ENCODE assay signal across 19 cellular contexts in genomic region chr3:16809482-16809881, GRCh38.
DNase-seq lines count a peak whose midpoint lies in the region; ATAC-seq and TF ChIP-seq lines count a peak whose summit lies in the region.
"Had no signal": no experiment of that assay in that cellular context is flagged by ENCODE, and none has a peak within 500 bp of the region (broad histone marks: within the 10 kb centered on the region; RNA-seq: fewer than 3 reads in every experiment).

No MANE protein-coding gene starts in this region.

- no peaks in the 10 kb centered on the region for H3K9me3 Mint-ChIP-seq in activated naive CD4-positive, alpha-beta T cell treated with anti-CD3 and anti-CD28 coated beads for 36 hours
- H3K9me3 Mint-ChIP-seq: CD8-positive, alpha-beta T cell had no signal

- DNase-seq in left ventricle myocardium inferior (no peak), heart right ventricle (no peak), mesendoderm (no peak), T-helper 9 cell (no peak)
- no peak for DNase-seq in activated naive CD4-positive, alpha-beta T cell treated with anti-CD3 and anti-CD28 coated beads for 36 hours
- DNase-seq in activated CD4-positive, alpha-beta T cell treated with anti-CD3 and anti-CD28 coated beads, Interleukin-2, amount 50 U/mL, for 48 hours, result no peak
- DNase-seq: Caco-2; CD4-positive, CD25-positive, alpha-beta regulatory T cell; CD8-positive, alpha-beta T cell; DMS153; DND-41; GOT3; H7; HCEC 1CT had no signal

- no peaks in the 10 kb centered on the region for H3K79me2 ChIP-seq in mesendoderm (ENCODE audit: control insufficient read depth, insufficient read depth, low read length)

- no peak overlapping the region for H3K4me2 ChIP-seq in mesendoderm (ENCODE audit: low read length)
- H3K4me2 ChIP-seq: BLaER1 had no signal

- H3K4ac ChIP-seq in mesendoderm (ENCODE audit: low read depth, low read length), result peak overlapping the region; percentile 49

- H3K56ac ChIP-seq in mesendoderm (ENCODE audit: low read length), result no peak overlapping the region

- H3K9me3 ChIP-seq in left ventricle myocardium inferior (replicated peaks), result no peaks in the 10 kb centered on the region
- no peaks in the 10 kb centered on the region for H3K9me3 ChIP-seq in heart right ventricle
- H3K9me3 ChIP-seq in subcutaneous abdominal adipose tissue (ENCODE audit: control insufficient read depth in 5 of 5, low read length in 5 of 5), result no peaks in the 10 kb centered on the region
- H3K9me3 ChIP-seq: BLaER1, Caco-2 had no signal

- H3K4me1 Mint-ChIP-seq in activated naive CD4-positive, alpha-beta T cell treated with anti-CD3 and anti-CD28 coated beads for 36 hours (ENCODE audit: low read depth), result peaks cover 20% of the 10 kb centered on the region
- H3K4me1 Mint-ChIP-seq: B cell had no signal

- H4K5ac ChIP-seq in mesendoderm (ENCODE audit: low read length), result no peak overlapping the region

- H3K4me1 ChIP-seq in left ventricle myocardium inferior (peaks cover 27% of the 10 kb centered on the region), heart right ventricle (peaks cover 0 to 23% (median 8%) of the 10 kb centered on the region in 9 donors), mesendoderm (ENCODE audit: control insufficient read depth, low read depth, low read length) (no peaks in the 10 kb centered on the region), subcutaneous abdominal adipose tissue (ENCODE audit: control insufficient read depth in 5 of 5, insufficient read depth in 5 of 5, low read length in 5 of 5) (peaks cover 0 to 27% (median 25%) of the 10 kb centered on the region in 5 donors)
- H3K4me1 ChIP-seq: Caco-2 had no signal

- H3K36me3 Mint-ChIP-seq in activated naive CD4-positive, alpha-beta T cell treated with anti-CD3 and anti-CD28 coated beads for 36 hours (ENCODE audit: low read depth), result no peaks in the 10 kb centered on the region
- H3K36me3 Mint-ChIP-seq: CD4-positive, CD25-positive, alpha-beta regulatory T cell; CD8-positive, alpha-beta T cell had no signal

- TF ChIP-seq CTCF in left ventricle myocardium inferior (IDR thresholded peaks at IDR 0.05; ENCODE audit: borderline replicate concordance), result no peak
- TF ChIP-seq CTCF in heart right ventricle (IDR thresholded peaks at IDR 0.05), result no peak

- no peak overlapping the region for H3K23ac ChIP-seq in mesendoderm (ENCODE audit: low read length)

- H2AK5ac ChIP-seq in mesendoderm (ENCODE audit: low read length), result no peak overlapping the region

- ATAC-seq in heart right ventricle, result no peak
- ATAC-seq: CD8-positive, alpha-beta T cell had no signal

- peak overlapping the region; percentile 32 for H3K27ac ChIP-seq in left ventricle myocardium inferior (replicated peaks)
- H3K27ac ChIP-seq in heart right ventricle, result no peak overlapping the region
- no peak overlapping the region for H3K27ac ChIP-seq in mesendoderm (ENCODE audit: low read depth, low read length)
- H3K27ac ChIP-seq in subcutaneous abdominal adipose tissue (ENCODE audit: low read depth, low read length), result peak overlapping the region; percentile 27
- H3K27ac ChIP-seq: 22Rv1, BLaER1, C4-2B had no signal

- no peaks in the 10 kb centered on the region for H3K27me3 Mint-ChIP-seq in activated naive CD4-positive, alpha-beta T cell treated with anti-CD3 and anti-CD28 coated beads for 36 hours (ENCODE audit: low read depth)
- H3K27me3 Mint-ChIP-seq: B cell had no signal

- H2BK15ac ChIP-seq in mesendoderm (replicated peaks; ENCODE audit: low read depth), result peak overlapping the region; percentile 39

- H3K18ac ChIP-seq in mesendoderm (ENCODE audit: low read length), result no peak overlapping the region

- no peak overlapping the region for H2BK5ac ChIP-seq in mesendoderm (ENCODE audit: low read length)

- intact Hi-C loops in left ventricle myocardium inferior (cut with micrococcal nuclease) (no loop called here), heart right ventricle (cut with DNase I) (no loop called here)
- intact Hi-C loops in activated naive CD4-positive, alpha-beta T cell treated with anti-CD3 and anti-CD28 coated beads for 36 hours (cut with micrococcal nuclease), result loop anchor here (2.0 kb wide), 1 partner anchor 423 kb away; no protein-coding TSS in a partner anchor

- no peak overlapping the region for H2BK120ac ChIP-seq in mesendoderm (ENCODE audit: low read depth, low read length)

- no peak overlapping the region for H3K27ac Mint-ChIP-seq in activated naive CD4-positive, alpha-beta T cell treated with anti-CD3 and anti-CD28 coated beads for 36 hours
- H3K27ac Mint-ChIP-seq: B cell; CD4-positive, CD25-positive, alpha-beta regulatory T cell; CD8-positive, alpha-beta T cell had no signal

- no peaks in the 10 kb centered on the region for H3K79me1 ChIP-seq in mesendoderm (ENCODE audit: low read length)

- H3K9ac ChIP-seq in mesendoderm (ENCODE audit: low read length) (no peak overlapping the region), subcutaneous abdominal adipose tissue (ENCODE audit: low read length in 5 of 5) (no peak overlapping the region)
- H3K9ac ChIP-seq: BLaER1 had no signal

- CTCF ChIA-PET in activated naive CD4-positive, alpha-beta T cell treated with anti-CD3 and anti-CD28 coated beads for 36 hours (lab: Charles Lee), result interaction anchor here (0.8 to 1.9 kb wide), 2 partner anchors 18 to 75 kb away, joined by 3 to 6 read pairs; partner anchors contain the start of gene PLCL2

- WGBS in heart right ventricle, 2 donors, result 79 to 82% methylated on average over 4 of the region's 4 CpGs
- no CpG with 5 or more reads among the region's 4 CpGs for WGBS in mesendoderm (ENCODE audit: extremely low coverage, insufficient coverage, low lambda C conversion rate)

- no peak overlapping the region for H4K8ac ChIP-seq in mesendoderm (ENCODE audit: low read depth, low read length)

- H3K36me3 ChIP-seq in left ventricle myocardium inferior (no peaks in the 10 kb centered on the region), heart right ventricle (no peaks in the 10 kb centered on the region), mesendoderm (ENCODE audit: control insufficient read depth, insufficient read depth, low read length) (no peaks in the 10 kb centered on the region), subcutaneous abdominal adipose tissue (ENCODE audit: control insufficient read depth in 5 of 5, insufficient read depth in 5 of 5, low read length in 5 of 5) (no peaks in the 10 kb centered on the region)
- H3K36me3 ChIP-seq: BLaER1 had no signal

- no peaks in the 10 kb centered on the region for H3K27me3 ChIP-seq in left ventricle myocardium inferior (ENCODE audit: low read depth)
- no peaks in the 10 kb centered on the region for H3K27me3 ChIP-seq in heart right ventricle
- no peaks in the 10 kb centered on the region for H3K27me3 ChIP-seq in mesendoderm (ENCODE audit: insufficient read depth, low read length, poor library complexity)
- no peaks in the 10 kb centered on the region for H3K27me3 ChIP-seq in subcutaneous abdominal adipose tissue (ENCODE audit: control insufficient read depth in 5 of 5, insufficient read depth in 4 of 5, low read length in 5 of 5)
- H3K27me3 ChIP-seq: BLaER1 had no signal

- no peak overlapping the region for H3K4me3 Mint-ChIP-seq in activated naive CD4-positive, alpha-beta T cell treated with anti-CD3 and anti-CD28 coated beads for 36 hours
- H3K4me3 Mint-ChIP-seq: B cell; CD4-positive, CD25-positive, alpha-beta regulatory T cell; CD8-positive, alpha-beta T cell had no signal

- no peak overlapping the region for H3K4me3 ChIP-seq in left ventricle myocardium inferior
- no peak overlapping the region for H3K4me3 ChIP-seq in heart right ventricle
- H3K4me3 ChIP-seq in mesendoderm (ENCODE audit: low read length), result no peak overlapping the region
- no peak overlapping the region for H3K4me3 ChIP-seq in subcutaneous abdominal adipose tissue (ENCODE audit: low read depth in 1 of 5, low read length in 5 of 5)
- H3K4me3 ChIP-seq: BLaER1 had no signal

Comparison
In these comparisons a context has a peak if more than half of its experiments do, and no peak if none do; other contexts are left out.
1. H3K27ac ChIP-seq: peak in left ventricle myocardium inferior (single experiment) and subcutaneous abdominal adipose tissue (single experiment); none in heart right ventricle (0 of 10) and mesendoderm (single experiment).